In genomic region chr9:121786998-121787422, GRCh38 we compare ENCODE assay signal across 25 cellular contexts.
DNase-seq lines count a peak whose midpoint lies in the region; ATAC-seq, FAIRE-seq and TF ChIP-seq lines count a peak whose summit lies in the region.
"Had no signal": no experiment of that assay in that cellular context is flagged by ENCODE, and none has a peak within 500 bp of the region (broad histone marks: within the 10 kb centered on the region; RNA-seq: fewer than 3 reads in every experiment).

No MANE protein-coding gene starts in this region.

- ATAC-seq in HepG2, result peak; percentile 11
- ATAC-seq in right lobe of liver, result no peak
- ATAC-seq in HG02884 (IDR thresholded peaks at IDR 0.05; ENCODE audit: unreplicated experiment), result no peak
- no peak for ATAC-seq in stimulated activated memory B cell treated with anti-CD40 and anti-IgM and Interleukin-4, amounts not matched to agents 10 μg/mL and 1 μg/mL and 100 μg/mL, for 72 hours
- ATAC-seq: CD8-positive, alpha-beta T cell; GM12878; PC-3; SK-N-SH treated with all-trans-retinoic acid at 6 μM for 48 hours had no signal

- no peaks in the 10 kb centered on the region for H3K4me1 ChIP-seq in HepG2 (ENCODE audit: insufficient read depth, low read length)
- no peaks in the 10 kb centered on the region for H3K4me1 ChIP-seq in right lobe of liver
- H3K4me1 ChIP-seq: A549 had no signal

- H3K27me3 Mint-ChIP-seq in brain (no peaks in the 10 kb centered on the region), nephron progenitor cell (ENCODE audit: low read depth, poor library complexity) (no peaks in the 10 kb centered on the region)
- no peaks in the 10 kb centered on the region for H3K27me3 Mint-ChIP-seq in activated T-helper 2 cell treated with anti-CD3 and anti-CD28 coated beads, Interferon-gamma antibody, Interleukin-2, Interleukin-4, amounts not matched to agents 10 μg/mL and 5 μg/mL and 100 μg/mL, durations not matched to agents 14 hours and 24 hours and 36 hours (ENCODE audit: low read depth)
- H3K27me3 Mint-ChIP-seq in stimulated activated memory B cell treated with anti-CD40 and anti-IgM and Interleukin-4, amounts not matched to agents 10 μg/mL and 1 μg/mL and 100 μg/mL, for 72 hours, result peaks cover 42% of the 10 kb centered on the region

- TF ChIP-seq CTCF in HepG2 (CRISPR knock-in tag; IDR thresholded peaks at IDR 0.05), result no peak
- no peak for TF ChIP-seq CTCF in right lobe of liver (IDR thresholded peaks at IDR 0.05)
- TF ChIP-seq CTCF in brain (conservative IDR thresholded peaks at IDR 0.05), result no peak
- no peak for TF ChIP-seq CTCF in nephron progenitor cell (IDR thresholded peaks at IDR 0.05)

- no peaks in the 10 kb centered on the region for H3K9me3 Mint-ChIP-seq in brain
- no peaks in the 10 kb centered on the region for H3K9me3 Mint-ChIP-seq in nephron progenitor cell
- H3K9me3 Mint-ChIP-seq in activated T-helper 2 cell treated with anti-CD3 and anti-CD28 coated beads, Interferon-gamma antibody, Interleukin-2, Interleukin-4, amounts not matched to agents 10 μg/mL and 5 μg/mL and 100 μg/mL, durations not matched to agents 14 hours and 24 hours and 36 hours, result no peaks in the 10 kb centered on the region
- H3K9me3 Mint-ChIP-seq in stimulated activated memory B cell treated with anti-CD40 and anti-IgM and Interleukin-4, amounts not matched to agents 10 μg/mL and 1 μg/mL and 100 μg/mL, for 72 hours, result peaks cover 4% of the 10 kb centered on the region
- H3K9me3 Mint-ChIP-seq: CD8-positive, alpha-beta T cell had no signal

- peaks cover 6% of the 10 kb centered on the region for H3K36me3 Mint-ChIP-seq in brain
- no peaks in the 10 kb centered on the region for H3K36me3 Mint-ChIP-seq in nephron progenitor cell (ENCODE audit: low read depth)
- H3K36me3 Mint-ChIP-seq in activated T-helper 2 cell treated with anti-CD3 and anti-CD28 coated beads, Interferon-gamma antibody, Interleukin-2, Interleukin-4, amounts not matched to agents 10 μg/mL and 5 μg/mL and 100 μg/mL, durations not matched to agents 14 hours and 24 hours and 36 hours (ENCODE audit: low read depth), result no peaks in the 10 kb centered on the region
- H3K36me3 Mint-ChIP-seq in stimulated activated memory B cell treated with anti-CD40 and anti-IgM and Interleukin-4, amounts not matched to agents 10 μg/mL and 1 μg/mL and 100 μg/mL, for 72 hours, result no peaks in the 10 kb centered on the region
- H3K36me3 Mint-ChIP-seq: CD8-positive, alpha-beta T cell had no signal

- in situ Hi-C loops in HepG2 (cut with HindIII; ENCODE audit: extremely low pct_ligation_motif_present, low pct_unique_long_range_greater_than_20kb), result no loop called here

- no peak overlapping the region for H3K9ac ChIP-seq in HepG2 (ENCODE audit: insufficient read depth, low read depth, low read length)

- POLR2A ChIA-PET in HepG2 (lab: Yijun Ruan, JAX), result no interaction called here

- TF ChIP-seq EP300 in HepG2 (IDR thresholded peaks at IDR 0.05; ENCODE audit: low read depth in 2 of 2, low read length in 2 of 2) (no peak), HepG2 (CRISPR knock-in tag; IDR thresholded peaks at IDR 0.05; ENCODE audit: borderline replicate concordance) (no peak)

- no peak for DNase-seq in HepG2 (ENCODE audit: low spot score)
- DNase-seq in right lobe of liver, result no peak
- no peak for DNase-seq in nephron progenitor cell
- no peak for DNase-seq in activated T-helper 2 cell treated with anti-CD3 and anti-CD28 coated beads, Interferon-gamma antibody, Interleukin-2, Interleukin-4, amounts not matched to agents 10 μg/mL and 5 μg/mL and 100 μg/mL, durations not matched to agents 14 hours and 24 hours and 36 hours (ENCODE audit: low spot score)
- no peak for DNase-seq in NCI-H1417 treated with DMSO at 0.1 percent for 48 hours (lab: John Stamatoyannopoulos, UW)
- DNase-seq: Calu3; CD8-positive, alpha-beta T cell; DMS53; EL; NCI-H1105; NCI-H1694 treated with DMSO at 0.1 percent for 48 hours; NCI-H2107; NCI-H2227 treated with DMSO at 0.1 percent for 48 hours; NCI-H524; NCI-H82; PC-3; RPMI8226; SIG-M5 had no signal

- no peak for TF ChIP-seq POLR2A in HepG2 (IDR thresholded peaks at IDR 0.05; ENCODE audit: insufficient read depth in 1 of 2, low read depth in 2 of 2, low read length in 2 of 2)
- no peak for TF ChIP-seq POLR2A in right lobe of liver (IDR thresholded peaks at IDR 0.05)

- H4K20me1 ChIP-seq in HepG2 (ENCODE audit: insufficient read depth, low read length), result no peaks in the 10 kb centered on the region

- H3K4me2 ChIP-seq in HepG2 (ENCODE audit: low read depth, low read length), result no peak overlapping the region
- H3K4me2 ChIP-seq: A549 had no signal

- H3K27me3 ChIP-seq in HepG2 (ENCODE audit: control insufficient read depth in 1 of 2, insufficient read depth in 2 of 2, low read length in 2 of 2) (peaks cover 0 to 2% of the 10 kb centered on the region in 2 experiments; a peak in 1 of 5 replicates), right lobe of liver (no peaks in the 10 kb centered on the region)

- CTCF ChIA-PET in HepG2 (lab: Yijun Ruan, JAX; ENCODE audit: low intra/inter-chr PET ratio, low total read pairs), result no interaction called here

- H3K36me3 ChIP-seq in HepG2 (replicated peaks in 1 of 2; ENCODE audit: control insufficient read depth in 1 of 2, insufficient read depth in 2 of 2, low read length in 2 of 2) (peaks cover 8 to 10% of the 10 kb centered on the region in 2 experiments; a peak in 4 of 5 replicates), right lobe of liver (peaks cover 0 to 7% (median 2%) of the 10 kb centered on the region in 4 donors)

- H3K4me1 Mint-ChIP-seq in brain (peaks cover 53% of the 10 kb centered on the region), nephron progenitor cell (peaks cover 29% of the 10 kb centered on the region)
- peaks cover 6% of the 10 kb centered on the region for H3K4me1 Mint-ChIP-seq in activated T-helper 2 cell treated with anti-CD3 and anti-CD28 coated beads, Interferon-gamma antibody, Interleukin-2, Interleukin-4, amounts not matched to agents 10 μg/mL and 5 μg/mL and 100 μg/mL, durations not matched to agents 14 hours and 24 hours and 36 hours (ENCODE audit: low read depth)
- H3K4me1 Mint-ChIP-seq in stimulated activated memory B cell treated with anti-CD40 and anti-IgM and Interleukin-4, amounts not matched to agents 10 μg/mL and 1 μg/mL and 100 μg/mL, for 72 hours, result no peaks in the 10 kb centered on the region

- FAIRE-seq in HepG2 (lab: Jason Lieb, UNC), result no peak
- FAIRE-seq: A549, GM12878 had no signal

- TF ChIP-seq RAD21 in HepG2 (CRISPR knock-in tag; IDR thresholded peaks at IDR 0.05), result no peak

- no TSS peak for BruUV-seq in HepG2 (replicated peaks; lab: Mats Ljungman, UMichigan)

- WGBS in HepG2 (ENCODE audit: low lambda C conversion rate), result 75% methylated on average over 8 of the region's 8 CpGs
- WGBS in right lobe of liver (ENCODE audit: insufficient coverage, low coverage, low lambda C conversion rate, missing lambda C conversion rate), result 79% methylated on average over 4 of the region's 8 CpGs

- H3K9me3 ChIP-seq in HepG2 (ENCODE audit: low read length) (no peaks in the 10 kb centered on the region), right lobe of liver (no peaks in the 10 kb centered on the region)
- H3K9me3 ChIP-seq: A549 had no signal

- H3K27ac ChIP-seq in HepG2 (ENCODE audit: extremely low read length, insufficient read depth, low read length) (no peak overlapping the region), right lobe of liver (no peak overlapping the region)
- H3K27ac ChIP-seq: A549, HL-60 had no signal

- H3K27ac Mint-ChIP-seq in brain (peak overlapping the region in 4 of 5 experiments; percentile 29 to 81 (median 72)), nephron progenitor cell (peak overlapping the region; percentile 77)
- H3K27ac Mint-ChIP-seq in activated T-helper 2 cell treated with anti-CD3 and anti-CD28 coated beads, Interferon-gamma antibody, Interleukin-2, Interleukin-4, amounts not matched to agents 10 μg/mL and 5 μg/mL and 100 μg/mL, durations not matched to agents 14 hours and 24 hours and 36 hours, result no peak overlapping the region
- H3K27ac Mint-ChIP-seq in stimulated activated memory B cell treated with anti-CD40 and anti-IgM and Interleukin-4, amounts not matched to agents 10 μg/mL and 1 μg/mL and 100 μg/mL, for 72 hours, result no peak overlapping the region
- H3K27ac Mint-ChIP-seq: CD8-positive, alpha-beta T cell had no signal

- H2AFZ ChIP-seq in HepG2 (ENCODE audit: low read length), result no peak overlapping the region

- H3K4me3 Mint-ChIP-seq in brain (no peak overlapping the region), nephron progenitor cell (no peak overlapping the region)
- no peak overlapping the region for H3K4me3 Mint-ChIP-seq in activated T-helper 2 cell treated with anti-CD3 and anti-CD28 coated beads, Interferon-gamma antibody, Interleukin-2, Interleukin-4, amounts not matched to agents 10 μg/mL and 5 μg/mL and 100 μg/mL, durations not matched to agents 14 hours and 24 hours and 36 hours (ENCODE audit: low read depth)
- no peak overlapping the region for H3K4me3 Mint-ChIP-seq in stimulated activated memory B cell treated with anti-CD40 and anti-IgM and Interleukin-4, amounts not matched to agents 10 μg/mL and 1 μg/mL and 100 μg/mL, for 72 hours
- H3K4me3 Mint-ChIP-seq: CD8-positive, alpha-beta T cell had no signal

- H3K4me3 ChIP-seq in HepG2 (replicated peaks in 1 of 3; ENCODE audit: insufficient read depth in 1 of 3, low read depth in 2 of 3, low read length in 3 of 3), result no peak overlapping the region
- no peak overlapping the region for H3K4me3 ChIP-seq in right lobe of liver
- H3K4me3 ChIP-seq: A549, GM12878 had no signal

- H3K79me2 ChIP-seq in HepG2 (ENCODE audit: insufficient read depth, low read length), result no peaks in the 10 kb centered on the region

- intact Hi-C loops in HepG2 (cut with micrococcal nuclease; ENCODE audit: unreplicated experiment) (no loop called here), right lobe of liver (cut with DNase I) (no loop called here)
- intact Hi-C loops in activated T-helper 2 cell treated with anti-CD3 and anti-CD28 coated beads, Interferon-gamma antibody, Interleukin-2, Interleukin-4, amounts not matched to agents 10 μg/mL and 5 μg/mL and 100 μg/mL, durations not matched to agents 14 hours and 24 hours and 36 hours (cut with micrococcal nuclease), result no loop called here

TF ChIP-seq in HepG2, 621 proteins besides CTCF, POLR2A, EP300 and RAD21 (continues in another document):
- TF ChIP-seq FOSL1 (CRISPR knock-in tag; IDR thresholded peaks at IDR 0.05; ENCODE audit: borderline replicate concordance), result no peak
- no peak for TF ChIP-seq ZNF136 (CRISPR knock-in tag; IDR thresholded peaks at IDR 0.05; ENCODE audit: low read depth)
- no peak for TF ChIP-seq DPF2 (CRISPR knock-in tag; IDR thresholded peaks at IDR 0.05; ENCODE audit: borderline replicate concordance, low read depth)

Comparison
In these comparisons a context has a peak if more than half of its experiments do, and no peak if none do; other contexts are left out.
1. H3K27ac Mint-ChIP-seq: peak in brain (4 of 5) and nephron progenitor cell (single experiment); none in activated T-helper 2 cell treated with anti-CD3 and anti-CD28 coated beads, Interferon-gamma antibody, Interleukin-2, Interleukin-4, amounts not matched to agents 10 μg/mL and 5 μg/mL and 100 μg/mL, durations not matched to agents 14 hours and 24 hours and 36 hours (single experiment) and stimulated activated memory B cell treated with anti-CD40 and anti-IgM and Interleukin-4, amounts not matched to agents 10 μg/mL and 1 μg/mL and 100 μg/mL, for 72 hours (single experiment).